ENCODE assay signal across 8 cellular contexts in genomic region chr14:36746907-36747306, GRCh38.
"Had no signal": no experiment of that assay in that cellular context is flagged by ENCODE, and none has a peak within 500 bp of the region (broad histone marks: within the 10 kb centered on the region; RNA-seq: fewer than 3 reads in every experiment).

No MANE protein-coding gene starts in this region.

- H3K4me3 ChIP-seq: GM12878 had no signal

- DNase-seq: GDM1, GF-D8 had no signal

- FAIRE-seq: G401.6, GM12878, GM12891, GM12892, GM18507, GM19239 had no signal

- ATAC-seq: GM12878 had no signal
